Comparison of ENCODE assay signal across 14 cellular contexts in the genomic region with DNA sequence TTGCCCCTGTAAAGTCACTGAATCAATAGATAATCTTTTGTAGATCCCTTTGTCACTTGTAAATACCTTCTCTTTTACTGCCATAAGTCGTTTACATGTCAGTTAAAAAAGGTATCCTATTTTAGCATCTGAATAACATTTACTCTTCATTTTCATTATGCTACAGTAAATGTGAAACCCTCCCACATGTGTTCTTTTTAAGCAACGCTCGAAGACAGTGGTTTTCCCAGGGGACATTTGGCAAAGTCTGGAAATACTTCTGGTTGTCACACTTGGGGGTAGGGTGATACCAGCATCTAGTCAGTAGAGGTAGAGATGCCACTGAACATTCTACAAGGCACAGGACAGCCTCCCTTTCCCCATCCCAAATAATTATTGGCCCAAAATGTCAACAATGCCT. TPM values are rescaled to one million over a fixed set of nuclear protein-coding genes. Genes with fewer than 3 reads are reported as not detected.
DNase-seq lines count a peak whose midpoint lies in the region; ATAC-seq, FAIRE-seq and TF ChIP-seq lines count a peak whose summit lies in the region.
"Had no signal": no experiment of that assay in that cellular context is flagged by ENCODE, and none has a peak within 500 bp of the region (broad histone marks: within the 10 kb centered on the region; RNA-seq: fewer than 3 reads in every experiment).

No MANE protein-coding gene starts in this region.

- ATAC-seq in HG02852 (IDR thresholded peaks at IDR 0.05; ENCODE audit: unreplicated experiment), result peak; percentile 41
- ATAC-seq: activated naive CD4-positive, alpha-beta T cell treated with anti-CD3 and anti-CD28 coated beads, Interleukin-2, amount 50 U/mL, for 72 hours; K562 had no signal

- H3K4ac ChIP-seq in H1 (replicated peaks; ENCODE audit: insufficient read length, low read depth, low read length), result no peak overlapping the region

- H4K8ac ChIP-seq in H1 (ENCODE audit: extremely low read depth, insufficient read depth, low read length), result no peak overlapping the region

- no peak overlapping the region for H2BK20ac ChIP-seq in H1 (ENCODE audit: low read length)

- H3K14ac ChIP-seq in H1 (ENCODE audit: insufficient read length), result no peak overlapping the region

- peaks cover 0 to 5% (median 0%) of the 10 kb centered on the region in 4 experiments; a peak in 2 of 7 replicates for H3K4me1 ChIP-seq in H1 (replicated peaks in 1 of 4; ENCODE audit: control insufficient read depth in 3 of 4, insufficient read depth in 4 of 4, low read length in 3 of 4)
- H3K4me1 ChIP-seq: transverse colon had no signal

- H3K9ac ChIP-seq in H1 (replicated peaks in 1 of 4; ENCODE audit: extremely low read depth in 1 of 4, low read depth in 3 of 4, low read length in 3 of 4), result no peak overlapping the region
- H3K9ac ChIP-seq: SK-N-SH had no signal

- no peak overlapping the region for H3K56ac ChIP-seq in H1 (replicated peaks; ENCODE audit: insufficient read length, low read depth, low read length)

- TF ChIP-seq POLR2A in H1 (IDR thresholded peaks at IDR 0.05; ENCODE audit: control extremely low read depth in 1 of 2, low read depth in 2 of 2, low read length in 2 of 2), result no peak

- no peak overlapping the region for H3K18ac ChIP-seq in H1 (ENCODE audit: extremely low read depth, low read length)

- H2BK120ac ChIP-seq in H1 (replicated peaks; ENCODE audit: low read depth, low read length), result no peak overlapping the region

- in situ Hi-C loops in GM13976 (cut with MboI; ENCODE audit: low sequenced_read_pairs, unreplicated experiment), result no loop called here

- H3K27me3 ChIP-seq in H1 (replicated peaks in 1 of 4; ENCODE audit: control insufficient read depth in 3 of 4, extremely low read depth in 1 of 4, insufficient read depth in 3 of 4, low read length in 3 of 4), result no peaks in the 10 kb centered on the region
- H3K27me3 ChIP-seq: transverse colon had no signal

- peak overlapping the region; percentile 76 for H4K91ac ChIP-seq in H1 (replicated peaks; ENCODE audit: insufficient read length, low read length)

- no peak overlapping the region for H3K4me2 ChIP-seq in H1 (ENCODE audit: insufficient read depth in 1 of 2, low read depth in 2 of 2, low read length in 2 of 2)
- H3K4me2 ChIP-seq: SK-N-SH had no signal

- POLR2A ChIA-PET in H1 (lab: Charles Lee; ENCODE audit: partially characterized antibody), result no interaction called here

- no peak overlapping the region for H2AFZ ChIP-seq in H1 (ENCODE audit: low read length)

- H2AK5ac ChIP-seq in H1 (ENCODE audit: low read depth, low read length), result no peak overlapping the region

- CTCF ChIA-PET in H1 (lab: Charles Lee; ENCODE audit: partially characterized antibody), result interaction anchor here (0.6 kb wide), 1 partner anchor 16 kb away, joined by 3 read pairs; no protein-coding TSS in a partner anchor

- H4K20me1 ChIP-seq in H1 (replicated peaks in 1 of 2; ENCODE audit: control insufficient read depth in 1 of 2, insufficient read depth in 2 of 2, low read length in 2 of 2), result peaks cover 0 to 2% of the 10 kb centered on the region in 2 experiments

- H3K27ac ChIP-seq in H1 (ENCODE audit: low read depth, low read length), result no peak overlapping the region
- H3K27ac ChIP-seq: transverse colon had no signal

- H3K79me2 ChIP-seq in H1 (ENCODE audit: control insufficient read depth in 1 of 2, insufficient read depth in 2 of 2, low read length in 2 of 2), result peaks cover 0 to 7% of the 10 kb centered on the region in 2 experiments; a peak in 1 of 4 replicates

- H4K5ac ChIP-seq in H1 (ENCODE audit: insufficient read length, low read depth, low read length), result no peak overlapping the region

- no peak overlapping the region for H2BK12ac ChIP-seq in H1 (ENCODE audit: low read depth, low read length)

- no peak overlapping the region for H2BK15ac ChIP-seq in H1 (ENCODE audit: low read length)

- H2BK5ac ChIP-seq in H1 (ENCODE audit: low read depth, low read length), result no peak overlapping the region

- no peak for TF ChIP-seq EP300 in H1 (IDR thresholded peaks at IDR 0.05; ENCODE audit: borderline replicate concordance in 1 of 2, low read depth in 2 of 2, low read length in 2 of 2)

- no peaks in the 10 kb centered on the region for H3K23me2 ChIP-seq in H1 (ENCODE audit: low read depth, low read length)

- no peak overlapping the region for H3K4me3 ChIP-seq in AG10803 (ENCODE audit: low read length)
- no peak overlapping the region for H3K4me3 ChIP-seq in H1 (ENCODE audit: extremely low read depth in 1 of 4, insufficient read depth in 2 of 4, low read depth in 3 of 4, low read length in 4 of 4)
- H3K4me3 ChIP-seq: K562, transverse colon had no signal

- no peak for FAIRE-seq in H1 (lab: Jason Lieb, UNC)
- FAIRE-seq: K562 had no signal

- DNase-seq in AG10803 (ENCODE audit: low read depth), result peak; percentile 43
- peak; percentile 16 for DNase-seq in GM13976 (ENCODE audit: low spot score)
- no peak for DNase-seq in H1 (ENCODE audit: low read depth in 1 of 2, low spot score in 2 of 2)
- DNase-seq in NK-92 treated with Interleukin-12 subunit alpha and Interleukin-12 subunit beta, amount 100 ng/mL, for 24 hours (lab: John Stamatoyannopoulos, UW), result no peak
- no peak for DNase-seq in kidney tubule cell (ENCODE audit: low spot score)
- no peak for DNase-seq in AML-193 (lab: John Stamatoyannopoulos, UW)
- DNase-seq in NCI-H748 treated with DMSO at 0.1 percent for 48 hours (lab: John Stamatoyannopoulos, UW), result no peak
- DNase-seq: islet precursor cell, NCI-H1417, SK-N-SH, transverse colon had no signal

- TF ChIP-seq CTCF in AG10803 (conservative IDR thresholded peaks at IDR 0.05; ENCODE audit: low read length), result no peak
- no peak for TF ChIP-seq CTCF in GM13976 (IDR thresholded peaks at IDR 0.05; ENCODE audit: borderline replicate concordance, control extremely low read depth, extremely low read depth, insufficient read depth, missing control alignments)
- no peak for TF ChIP-seq CTCF in H1 (IDR thresholded peaks at IDR 0.05; ENCODE audit: control extremely low read depth in 1 of 3, insufficient read depth in 1 of 3, low read depth in 1 of 3, low read length in 3 of 3)

- no peak overlapping the region for H3K23ac ChIP-seq in H1 (ENCODE audit: insufficient read length)

- H3K36me3 ChIP-seq in H1 (ENCODE audit: control insufficient read depth in 2 of 4, insufficient read depth in 4 of 4, low read length in 3 of 4), result peaks cover 0 to 30% (median 6%) of the 10 kb centered on the region in 4 experiments; a peak in 4 of 8 replicates

- TF ChIP-seq RAD21 in H1 (IDR thresholded peaks at IDR 0.05 in 1 of 2, conservative IDR thresholded peaks at IDR 0.05 in 1 of 2; ENCODE audit: low read depth in 2 of 2, low read length in 2 of 2), result no peak

- H3K79me1 ChIP-seq in H1 (ENCODE audit: low read depth, low read length), result no peaks in the 10 kb centered on the region; the same call in none of the 2 replicates

- H3K9me3 ChIP-seq in H1 (ENCODE audit: insufficient read depth in 2 of 2, low read depth in 1 of 2, low read length in 1 of 2), result peaks cover 0 to 1% of the 10 kb centered on the region in 2 experiments; a peak in 1 of 4 replicates
- H3K9me3 ChIP-seq: SK-N-SH, transverse colon had no signal

- whole genome bisulfite sequencing in H1 (ENCODE audit: extremely low coverage in 1 of 2, insufficient coverage in 1 of 2, insufficient read length in 1 of 2, insufficient replicate concordance in 2 of 2, low coverage in 1 of 2, low lambda C conversion rate in 2 of 2, missing lambda C conversion rate in 1 of 2), 2 experiments, result 81% methylated on average over 3 of the region's 3 CpGs; no CpG with 5 or more reads in 1 of the 2 experiments

TF ChIP-seq in H1, 55 proteins besides CTCF, POLR2A, EP300 and RAD21 (continues in another document):
- TF ChIP-seq SRF (IDR thresholded peaks at IDR 0.05; ENCODE audit: low read depth, low read length) (no peak), BRCA1 (IDR thresholded peaks at IDR 0.05; ENCODE audit: low read depth, low read length) (no peak), EZH2 (IDR thresholded peaks at IDR 0.05; ENCODE audit: low read depth, low read length, severe bottlenecking) (no peak), RXRA (IDR thresholded peaks at IDR 0.05; ENCODE audit: insufficient read depth, low read depth, low read length) (no peak), NANOG (IDR thresholded peaks at IDR 0.05; ENCODE audit: insufficient read depth, low read depth, low read length, poor library complexity, severe bottlenecking) (no peak), TCF12 (IDR thresholded peaks at IDR 0.05; ENCODE audit: low read depth, low read length) (no peak), GTF2F1 (IDR thresholded peaks at IDR 0.05; ENCODE audit: borderline replicate concordance, low read depth, low read length) (no peak), NRF1 (IDR thresholded peaks at IDR 0.05; ENCODE audit: low read depth, low read length) (no peak)
- TF ChIP-seq, protein P1, sequence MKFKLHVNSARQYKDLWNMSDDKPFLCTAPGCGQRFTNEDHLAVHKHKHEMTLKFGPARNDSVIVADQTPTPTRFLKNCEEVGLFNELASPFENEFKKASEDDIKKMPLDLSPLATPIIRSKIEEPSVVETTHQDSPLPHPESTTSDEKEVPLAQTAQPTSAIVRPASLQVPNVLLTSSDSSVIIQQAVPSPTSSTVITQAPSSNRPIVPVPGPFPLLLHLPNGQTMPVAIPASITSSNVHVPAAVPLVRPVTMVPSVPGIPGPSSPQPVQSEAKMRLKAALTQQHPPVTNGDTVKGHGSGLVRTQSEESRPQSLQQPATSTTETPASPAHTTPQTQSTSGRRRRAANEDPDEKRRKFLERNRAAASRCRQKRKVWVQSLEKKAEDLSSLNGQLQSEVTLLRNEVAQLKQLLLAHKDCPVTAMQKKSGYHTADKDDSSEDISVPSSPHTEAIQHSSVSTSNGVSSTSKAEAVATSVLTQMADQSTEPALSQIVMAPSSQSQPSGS (IDR thresholded peaks at IDR 0.05; ENCODE audit: low read length), result no peak
- TF ChIP-seq, protein P2, sequence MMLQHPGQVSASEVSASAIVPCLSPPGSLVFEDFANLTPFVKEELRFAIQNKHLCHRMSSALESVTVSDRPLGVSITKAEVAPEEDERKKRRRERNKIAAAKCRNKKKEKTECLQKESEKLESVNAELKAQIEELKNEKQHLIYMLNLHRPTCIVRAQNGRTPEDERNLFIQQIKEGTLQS (IDR thresholded peaks at IDR 0.05; ENCODE audit: insufficient read depth, low read depth, low read length), result no peak
- TF ChIP-seq, protein P3, sequence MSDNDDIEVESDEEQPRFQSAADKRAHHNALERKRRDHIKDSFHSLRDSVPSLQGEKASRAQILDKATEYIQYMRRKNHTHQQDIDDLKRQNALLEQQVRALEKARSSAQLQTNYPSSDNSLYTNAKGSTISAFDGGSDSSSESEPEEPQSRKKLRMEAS (IDR thresholded peaks at IDR 0.05), result no peak

RNA-seq across cellular contexts. Expression of a gene that starts 23.7 kb away (rescaled TPM):
- 35.3 and 35.9 TPM in 2 replicates for total RNA-seq in H1 (2021; fragmentation: NEBNext Ultra II Directional; extraction: Animal tissue kit (Norgen Biotek cat#: 25700))
- polyA plus RNA-seq in H1 (2011; rRNA removed), result 4.2 and 8.9 TPM in 2 replicates
- polyA plus RNA-seq in H1 (2011; cell fraction: cytosol; rRNA removed), result 12.8 TPM
- polyA plus RNA-seq in H1 (2011; cell fraction: nucleus; rRNA removed), result 4.1 TPM
- 13.8 to 32.3 TPM (median 15.0 TPM) in 4 replicates for polyA plus RNA-seq in H1 (2012, experiment 1 of 2)
- 1.9 TPM for polyA plus RNA-seq in H1 (2012, experiment 2 of 2)
- polyA plus RNA-seq in H1 (2013, experiment 1 of 2), result 36.3 TPM
- 44.9 TPM for polyA plus RNA-seq in H1 (2013, experiment 2 of 2)
- polyA minus RNA-seq in H1 (2011; rRNA and poly(A)+ RNA removed), result 12.5 and 19.6 TPM in 2 replicates
- 13.4 TPM for polyA minus RNA-seq in H1 (2011; cell fraction: cytosol; rRNA and poly(A)+ RNA removed)
- polyA minus RNA-seq in H1 (2011; cell fraction: nucleus; rRNA and poly(A)+ RNA removed), result 25.3 TPM

Comparison
In these comparisons a context has a peak if more than half of its experiments do, and no peak if none do; other contexts are left out.
1. DNase-seq: peak in AG10803 (single experiment) and GM13976 (single experiment); none in H1 (0 of 2), NK-92 treated with Interleukin-12 subunit alpha and Interleukin-12 subunit beta, amount 100 ng/mL, for 24 hours (single experiment), kidney tubule cell (single experiment), AML-193 (0 of 2) and NCI-H748 treated with DMSO at 0.1 percent for 48 hours (single experiment).